ENCODE assay signal across 16 cellular contexts in the genomic region with DNA sequence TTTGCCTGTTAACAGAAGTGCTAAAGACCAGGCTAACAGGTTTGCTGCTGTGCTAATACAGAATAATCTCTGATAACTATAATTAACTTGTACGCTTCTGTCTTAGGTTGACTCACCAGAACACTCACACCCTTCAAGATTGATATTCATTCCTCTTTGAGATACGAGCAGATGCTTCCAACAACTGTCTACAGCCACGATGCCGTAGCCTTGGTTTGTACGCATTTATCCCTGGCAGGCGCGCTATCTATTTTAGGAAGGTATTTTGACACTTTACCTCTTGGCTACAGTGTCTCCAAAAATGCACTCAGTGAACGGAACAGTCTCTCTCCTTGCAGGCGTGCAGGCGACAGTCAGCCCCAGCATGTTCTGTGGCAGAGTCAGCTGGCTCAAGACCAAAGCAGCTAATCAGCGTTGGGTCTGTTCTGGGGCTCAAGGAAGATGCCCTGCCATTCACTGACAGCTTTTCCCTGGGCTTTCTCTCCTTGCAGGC.
A peak's percentile ranks its signal among the peaks of the same experiment; 100 is the strongest.
DNase-seq lines count a peak whose midpoint lies in the region; ATAC-seq and TF ChIP-seq lines count a peak whose summit lies in the region.
"Had no signal": no experiment of that assay in that cellular context is flagged by ENCODE, and none has a peak within 500 bp of the region (broad histone marks: within the 10 kb centered on the region; RNA-seq: fewer than 3 reads in every experiment).

No MANE protein-coding gene starts in this region.

- no peak overlapping the region for H4K91ac ChIP-seq in IMR-90 (ENCODE audit: insufficient read depth, low read depth, low read length)

- intact Hi-C loops in IMR-90 (cut with micrococcal nuclease), result no loop called here
- intact Hi-C loops in right cardiac atrium (cut with DNase I), result loop anchor here in 2 of 4 donors (2.0 to 10.0 kb wide), 2 partner anchors 59 to 147 kb away; a partner anchor contains a TSS
- intact Hi-C loops in sciatic nerve (cut with DNase I), result no loop called here
- intact Hi-C loops in CD4-positive, alpha-beta memory T cell (cut with micrococcal nuclease), result no loop called here

- no peaks in the 10 kb centered on the region for H4K20me1 ChIP-seq in IMR-90 (ENCODE audit: insufficient read depth, low read length)
- H4K20me1 ChIP-seq: BLaER1 treated with 17β-estradiol and CSF1 and Interleukin-3, amounts not matched to agents 10 nM and 100 nM had no signal

- CTCF ChIA-PET in IMR-90 (lab: Yijun Ruan, JAX), result no interaction called here
- CTCF ChIA-PET in CD4-positive, alpha-beta memory T cell (lab: Charles Lee; ENCODE audit: partially characterized antibody), result no interaction called here

- no peak overlapping the region for H3K4me3 Mint-ChIP-seq in T-helper 2 cell treated with Interferon-gamma antibody and Interleukin-4, amounts not matched to agents 5 μg/mL and 100 μg/mL, for 36 hours
- H3K4me3 Mint-ChIP-seq in CD4-positive, alpha-beta memory T cell, result no peak overlapping the region
- H3K4me3 Mint-ChIP-seq: activated CD8-positive, alpha-beta memory T cell treated with anti-CD3 and anti-CD28 coated beads, Interleukin-2, amount 10 ng/mL, durations not matched to agents 7 days and 5 days; activated naive CD4-positive, alpha-beta T cell treated with anti-CD3 and anti-CD28 coated beads, Interleukin-2, amount 10 ng/mL, durations not matched to agents 7 days and 5 days; memory B cell had no signal

- dilution Hi-C loops in IMR-90 (cut with HindIII; ENCODE audit: low sequenced_read_pairs, unreplicated experiment), result no loop called here

- H2BK15ac ChIP-seq in IMR-90 (ENCODE audit: low read depth, low read length), result no peak overlapping the region

- ATAC-seq in IMR-90 (ENCODE audit: low read depth) (no peak), right cardiac atrium (peak; percentile 94), sciatic nerve (peak; percentile 11), GM21515 (IDR thresholded peaks at IDR 0.05; ENCODE audit: unreplicated experiment) (no peak)
- ATAC-seq: activated CD8-positive, alpha-beta memory T cell treated with anti-CD3 and anti-CD28 coated beads, Interleukin-2, amount 10 ng/mL, durations not matched to agents 7 days and 5 days had no signal

- no peak overlapping the region for H4K5ac ChIP-seq in IMR-90 (ENCODE audit: low read depth, low read length)

- no peaks in the 10 kb centered on the region for H3K4me1 Mint-ChIP-seq in T-helper 2 cell treated with Interferon-gamma antibody and Interleukin-4, amounts not matched to agents 5 μg/mL and 100 μg/mL, for 36 hours (ENCODE audit: low read depth)
- no peaks in the 10 kb centered on the region for H3K4me1 Mint-ChIP-seq in CD4-positive, alpha-beta memory T cell
- H3K4me1 Mint-ChIP-seq: activated CD8-positive, alpha-beta memory T cell treated with anti-CD3 and anti-CD28 coated beads, Interleukin-2, amount 10 ng/mL, durations not matched to agents 7 days and 5 days; activated naive CD4-positive, alpha-beta T cell treated with anti-CD3 and anti-CD28 coated beads, Interleukin-2, amount 10 ng/mL, durations not matched to agents 7 days and 5 days; memory B cell had no signal

- H3K9me3 ChIP-seq in IMR-90 (ENCODE audit: control insufficient read depth, insufficient read depth, low read length), result no peaks in the 10 kb centered on the region
- H3K9me3 ChIP-seq in right cardiac atrium (ENCODE audit: control insufficient read depth, low read length), result no peaks in the 10 kb centered on the region
- H3K9me3 ChIP-seq in CD4-positive, alpha-beta memory T cell (ENCODE audit: control insufficient read depth in 1 of 2, low read length in 2 of 2), result no peaks in the 10 kb centered on the region
- no peaks in the 10 kb centered on the region for H3K9me3 ChIP-seq in HAP-1

- H2BK120ac ChIP-seq in IMR-90 (ENCODE audit: low read depth, low read length), result no peak overlapping the region

- no peak overlapping the region for H3K9ac ChIP-seq in IMR-90 (ENCODE audit: low read depth, low read length)
- H3K9ac ChIP-seq: BLaER1 treated with 17β-estradiol and CSF1 and Interleukin-3, amounts not matched to agents 10 nM and 100 nM; KMS-11 had no signal

- H2AK5ac ChIP-seq in IMR-90 (ENCODE audit: low read depth, low read length), result peak overlapping the region; percentile 7; the same call in 1 of the 2 replicates

- H3K18ac ChIP-seq in IMR-90 (ENCODE audit: low read depth, low read length), result no peak overlapping the region; the same call in 1 of the 2 replicates

- no peaks in the 10 kb centered on the region for H3K9me1 ChIP-seq in IMR-90 (ENCODE audit: insufficient read depth, low read length)

- H3K36me3 Mint-ChIP-seq in T-helper 2 cell treated with Interferon-gamma antibody and Interleukin-4, amounts not matched to agents 5 μg/mL and 100 μg/mL, for 36 hours (ENCODE audit: low read depth), result no peaks in the 10 kb centered on the region
- no peaks in the 10 kb centered on the region for H3K36me3 Mint-ChIP-seq in CD4-positive, alpha-beta memory T cell
- H3K36me3 Mint-ChIP-seq: activated CD8-positive, alpha-beta memory T cell treated with anti-CD3 and anti-CD28 coated beads, Interleukin-2, amount 10 ng/mL, durations not matched to agents 7 days and 5 days; activated naive CD4-positive, alpha-beta T cell treated with anti-CD3 and anti-CD28 coated beads, Interleukin-2, amount 10 ng/mL, durations not matched to agents 7 days and 5 days; memory B cell had no signal

- H3K27me3 Mint-ChIP-seq in T-helper 2 cell treated with Interferon-gamma antibody and Interleukin-4, amounts not matched to agents 5 μg/mL and 100 μg/mL, for 36 hours (ENCODE audit: low read depth), result no peaks in the 10 kb centered on the region
- H3K27me3 Mint-ChIP-seq in CD4-positive, alpha-beta memory T cell, result peaks cover 0 to 2% of the 10 kb centered on the region in 2 donors
- H3K27me3 Mint-ChIP-seq: activated CD8-positive, alpha-beta memory T cell treated with anti-CD3 and anti-CD28 coated beads, Interleukin-2, amount 10 ng/mL, durations not matched to agents 7 days and 5 days; activated naive CD4-positive, alpha-beta T cell treated with anti-CD3 and anti-CD28 coated beads, Interleukin-2, amount 10 ng/mL, durations not matched to agents 7 days and 5 days; progenitor cell of endocrine pancreas had no signal

- H3K4me3 ChIP-seq in IMR-90 (ENCODE audit: insufficient read depth, low read depth, low read length) (no peak overlapping the region), right cardiac atrium (ENCODE audit: low read length) (peak overlapping the region; percentile 22), HAP-1 (no peak overlapping the region)
- H3K4me3 ChIP-seq in CD4-positive, alpha-beta memory T cell (ENCODE audit: low read length in 2 of 2), result no peak overlapping the region
- H3K4me3 ChIP-seq: BLaER1 treated with 17β-estradiol and CSF1 and Interleukin-3, amounts not matched to agents 10 nM and 100 nM had no signal

- no peaks in the 10 kb centered on the region for H3K9me3 Mint-ChIP-seq in T-helper 2 cell treated with Interferon-gamma antibody and Interleukin-4, amounts not matched to agents 5 μg/mL and 100 μg/mL, for 36 hours
- peaks cover 0 to 7% (median 0%) of the 10 kb centered on the region in 8 donors for H3K9me3 Mint-ChIP-seq in CD4-positive, alpha-beta memory T cell
- H3K9me3 Mint-ChIP-seq: activated naive CD4-positive, alpha-beta T cell treated with anti-CD3 and anti-CD28 coated beads, Interleukin-2, amount 10 ng/mL, durations not matched to agents 7 days and 5 days had no signal

- no peak overlapping the region for H3K23ac ChIP-seq in IMR-90 (ENCODE audit: low read depth, low read length)

- H3K4me2 ChIP-seq in IMR-90 (ENCODE audit: low read depth, low read length), result peak overlapping the region; percentile 29; the same call in 1 of the 2 replicates
- H3K4me2 ChIP-seq: BLaER1 treated with 17β-estradiol and CSF1 and Interleukin-3, amounts not matched to agents 10 nM and 100 nM; KMS-11 had no signal

- H4K8ac ChIP-seq in IMR-90 (ENCODE audit: low read depth in 2 of 2, low read length in 2 of 2), result peak overlapping the region in 1 of 2 experiments; percentile 14; a peak in 1 of 4 replicates

- BruUV-seq in IMR-90 (replicated peaks; lab: Mats Ljungman, UMichigan), result no TSS peak

- H3K27ac Mint-ChIP-seq in T-helper 2 cell treated with Interferon-gamma antibody and Interleukin-4, amounts not matched to agents 5 μg/mL and 100 μg/mL, for 36 hours, result no peak overlapping the region
- H3K27ac Mint-ChIP-seq in CD4-positive, alpha-beta memory T cell, result no peak overlapping the region
- H3K27ac Mint-ChIP-seq: activated CD8-positive, alpha-beta memory T cell treated with anti-CD3 and anti-CD28 coated beads, Interleukin-2, amount 10 ng/mL, durations not matched to agents 7 days and 5 days; activated naive CD4-positive, alpha-beta T cell treated with anti-CD3 and anti-CD28 coated beads, Interleukin-2, amount 10 ng/mL, durations not matched to agents 7 days and 5 days; memory B cell had no signal

- H2AFZ ChIP-seq in IMR-90 (replicated peaks; ENCODE audit: low read length, poor library complexity), result no peak overlapping the region

- in situ Hi-C loops in IMR-90 (cut with MboI; ENCODE audit: low sequenced_read_pairs) (no loop called here), HAP-1 (cut with MboI; ENCODE audit: low sequenced_read_pairs) (no loop called here)

- no peaks in the 10 kb centered on the region for H3K79me1 ChIP-seq in IMR-90 (ENCODE audit: low read depth in 1 of 2, low read length in 2 of 2)

- H3K4ac ChIP-seq in IMR-90 (ENCODE audit: low read depth, low read length), result no peak overlapping the region

- H3K27ac ChIP-seq in IMR-90 (ENCODE audit: insufficient read depth, low read length) (no peak overlapping the region), right cardiac atrium (ENCODE audit: low read length) (peak overlapping the region; percentile 57)
- H3K27ac ChIP-seq in CD4-positive, alpha-beta memory T cell (ENCODE audit: low read depth, low read length), result no peak overlapping the region
- H3K27ac ChIP-seq: BLaER1 treated with 17β-estradiol and CSF1 and Interleukin-3, amounts not matched to agents 10 nM and 100 nM; KMS-11 had no signal

- TF ChIP-seq CTCF in IMR-90 (conservative IDR thresholded peaks at IDR 0.05; ENCODE audit: low read depth, low read length), result no peak

- H2AK9ac ChIP-seq in IMR-90 (replicated peaks; ENCODE audit: low read depth, low read length, poor library complexity), result no peak overlapping the region

- no peak overlapping the region for H2BK5ac ChIP-seq in IMR-90 (ENCODE audit: low read depth, low read length, poor library complexity, severe bottlenecking)

- POLR2A ChIA-PET in IMR-90 (lab: Charles Lee; ENCODE audit: unreplicated experiment), result no interaction called here
- POLR2A ChIA-PET in CD4-positive, alpha-beta memory T cell (lab: Charles Lee; ENCODE audit: partially characterized antibody), result no interaction called here

- no peak for TF ChIP-seq POLR2A in IMR-90 (IDR thresholded peaks at IDR 0.05; ENCODE audit: low read depth, low read length)

- DNase-seq in IMR-90 (no peak), astrocyte of the hippocampus (ENCODE audit: low read depth, low spot score) (peak; percentile 51), right cardiac atrium (peak; percentile 68 to 84 (median 84)), sciatic nerve (ENCODE audit: low spot score) (no peak), HAP-1 (ENCODE audit: low spot score in 2 of 2) (no peak)
- no peak for DNase-seq in T-helper 2 cell treated with Interferon-gamma antibody and Interleukin-4, amounts not matched to agents 5 μg/mL and 100 μg/mL, for 36 hours (ENCODE audit: low spot score)
- DNase-seq in CD4-positive, alpha-beta memory T cell, result no peak
- DNase-seq: activated CD8-positive, alpha-beta memory T cell treated with anti-CD3 and anti-CD28 coated beads, Interleukin-2, amount 10 ng/mL, durations not matched to agents 7 days and 5 days; activated naive CD4-positive, alpha-beta T cell treated with anti-CD3 and anti-CD28 coated beads, Interleukin-2, amount 10 ng/mL, durations not matched to agents 7 days and 5 days; hippocampal formation; stimulated activated CD4-positive, alpha-beta T cell treated with anti-CD3 and anti-CD28 coated beads, Interleukin-2, amount 100 ng/mL, for 48 hours had no signal

- H3K27me3 ChIP-seq in IMR-90 (ENCODE audit: control insufficient read depth, insufficient read depth, low read length), result 0 out of 2 replicates have a peak, but pooled peaks cover 2% of the 10 kb centered on the region
- no peaks in the 10 kb centered on the region for H3K27me3 ChIP-seq in right cardiac atrium (ENCODE audit: control insufficient read depth, insufficient read depth)
- H3K27me3 ChIP-seq in CD4-positive, alpha-beta memory T cell (ENCODE audit: insufficient read depth, low read length), result no peaks in the 10 kb centered on the region
- no peaks in the 10 kb centered on the region for H3K27me3 ChIP-seq in HAP-1 (ENCODE audit: low read depth)
- H3K27me3 ChIP-seq: BLaER1 treated with 17β-estradiol and CSF1 and Interleukin-3, amounts not matched to agents 10 nM and 100 nM had no signal

- H3K4me1 ChIP-seq in IMR-90 (ENCODE audit: control insufficient read depth, insufficient read depth, low read length), result peaks cover 6% of the 10 kb centered on the region; the same call in 1 of the 2 replicates
- peaks cover 2% of the 10 kb centered on the region for H3K4me1 ChIP-seq in right cardiac atrium (ENCODE audit: control insufficient read depth, insufficient read depth, low read length)
- no peaks in the 10 kb centered on the region for H3K4me1 ChIP-seq in CD4-positive, alpha-beta memory T cell (ENCODE audit: insufficient read depth, low read length)
- H3K4me1 ChIP-seq in HAP-1, result no peaks in the 10 kb centered on the region
- H3K4me1 ChIP-seq: BLaER1 treated with 17β-estradiol and CSF1 and Interleukin-3, amounts not matched to agents 10 nM and 100 nM had no signal

- H3K36me3 ChIP-seq in IMR-90 (ENCODE audit: control insufficient read depth, insufficient read depth, low read length) (no peaks in the 10 kb centered on the region), HAP-1 (replicated peaks) (no peaks in the 10 kb centered on the region)
- H3K36me3 ChIP-seq in CD4-positive, alpha-beta memory T cell (ENCODE audit: insufficient read depth, low read length), result no peaks in the 10 kb centered on the region
- H3K36me3 ChIP-seq: BLaER1 treated with 17β-estradiol and CSF1 and Interleukin-3, amounts not matched to agents 10 nM and 100 nM had no signal

- no peak for TF ChIP-seq RAD21 in IMR-90 (IDR thresholded peaks at IDR 0.05; ENCODE audit: low read length)

- H2BK20ac ChIP-seq in IMR-90 (ENCODE audit: low read depth, low read length), result no peak overlapping the region

- H3K14ac ChIP-seq in IMR-90 (replicated peaks; ENCODE audit: low read depth, low read length), result no peak overlapping the region

- WGBS in IMR-90 (ENCODE audit: extremely low coverage in 2 of 2, insufficient read length in 1 of 2), 2 experiments, result 62% methylated on average over 5 of the region's 11 CpGs; no CpG with 5 or more reads in 1 of the 2 experiments
- 36% methylated on average over 11 of the region's 11 CpGs for WGBS in right cardiac atrium

- H3K56ac ChIP-seq in IMR-90 (ENCODE audit: extremely low read depth, insufficient read depth, low read length), result no peak overlapping the region

Comparison
In these comparisons a context has a peak if more than half of its experiments do, and no peak if none do; other contexts are left out.
1. ATAC-seq: peak in right cardiac atrium (2 of 2) and sciatic nerve (single experiment); none in IMR-90 (single experiment) and GM21515 (single experiment).
2. DNase-seq: peak in astrocyte of the hippocampus (single experiment) and right cardiac atrium (3 of 3); none in IMR-90 (single experiment), sciatic nerve (single experiment), T-helper 2 cell treated with Interferon-gamma antibody and Interleukin-4, amounts not matched to agents 5 μg/mL and 100 μg/mL, for 36 hours (single experiment), CD4-positive, alpha-beta memory T cell (0 of 5) and HAP-1 (0 of 2).